10 cellular contexts compared by ENCODE assay signal in genomic region chr9:89442981-89443817, GRCh38. TPM values are rescaled to one million over a fixed set of nuclear protein-coding genes. Genes with fewer than 3 reads are reported as not detected.
DNase-seq lines count a peak whose midpoint lies in the region; ATAC-seq and TF ChIP-seq lines count a peak whose summit lies in the region.
"Had no signal": no experiment of that assay in that cellular context is flagged by ENCODE, and none has a peak within 500 bp of the region (broad histone marks: within the 10 kb centered on the region; RNA-seq: fewer than 3 reads in every experiment).

No MANE protein-coding gene starts in this region.

- H3K27me3 ChIP-seq in HCT116 (ENCODE audit: insufficient read depth, low read length) (no peaks in the 10 kb centered on the region), neural cell (ENCODE audit: insufficient read depth, low read depth, low read length) (no peaks in the 10 kb centered on the region)

- no peak for TF ChIP-seq EP300 in neural cell (conservative IDR thresholded peaks at IDR 0.05; ENCODE audit: poor library complexity, severe bottlenecking)

- H3K27me3 Mint-ChIP-seq in T-helper 17 cell: no peaks in the 10 kb centered on the region

- H3K36me3 Mint-ChIP-seq in T-helper 17 cell (ENCODE audit: low read depth): peaks cover 10% of the 10 kb centered on the region

- POLR2A ChIA-PET in HCT116 (lab: Charles Lee): no interaction called here

- peaks cover 63% of the 10 kb centered on the region for H3K4me1 Mint-ChIP-seq in T-helper 17 cell

- TF ChIP-seq RAD21 in HCT116 (IDR thresholded peaks at IDR 0.05; ENCODE audit: low read depth) (no peak), neural cell (conservative IDR thresholded peaks at IDR 0.05) (no peak)

- H3K4me2 ChIP-seq in HCT116 (ENCODE audit: low read length) (no peak overlapping the region), neural cell (ENCODE audit: low read length) (no peak overlapping the region)

- H3K79me2 ChIP-seq in HCT116 (ENCODE audit: insufficient read depth, low read length): no peaks in the 10 kb centered on the region
- peaks cover 28% of the 10 kb centered on the region for H3K79me2 ChIP-seq in neural cell (replicated peaks; ENCODE audit: insufficient read depth, low read length)

- peaks cover 0 to 11% of the 10 kb centered on the region in 2 experiments; a peak in 1 of 4 replicates for H3K4me1 ChIP-seq in HCT116 (ENCODE audit: control insufficient read depth in 1 of 2, insufficient read depth in 2 of 2, low read length in 2 of 2)

- H4K20me1 ChIP-seq in HCT116 (ENCODE audit: insufficient read depth) (no peaks in the 10 kb centered on the region), neural cell (ENCODE audit: insufficient read depth) (no peaks in the 10 kb centered on the region)

- ATAC-seq in GM18498 (IDR thresholded peaks at IDR 0.05; ENCODE audit: unreplicated experiment) (peak; percentile 33), HCT116 (peak; percentile 30; the same call in 1 of the 2 replicates), T-helper 17 cell (no peak)

- CTCF ChIA-PET in HCT116 (lab: Charles Lee): no interaction called here

- H3K9ac ChIP-seq in HCT116 (ENCODE audit: low read length) (no peak overlapping the region), neural cell (ENCODE audit: low read length) (peak overlapping the region; percentile 57)

- H3K27ac ChIP-seq in HCT116 (ENCODE audit: low read depth, low read length): no peak overlapping the region
- peak overlapping the region; percentile 84 for H3K27ac ChIP-seq in neural cell (ENCODE audit: low read length)
- H3K27ac ChIP-seq: epithelial cell of prostate had no signal

- peak overlapping the region; percentile 98 for H3K27ac Mint-ChIP-seq in T-helper 17 cell

- DNase-seq in HCT116 (ENCODE audit: low read depth, low spot score) (no peak), T-helper 17 cell (no peak), NCI-H2227 treated with DMSO at 0.1 percent for 48 hours (lab: John Stamatoyannopoulos, UW) (no peak), AG08396 (ENCODE audit: low spot score) (no peak), middle frontal gyrus (ENCODE audit: extremely low spot score, low spot score) (no peak)
- no peak for DNase-seq in stimulated activated CD4-positive, alpha-beta T cell treated with anti-CD3 and anti-CD28 coated beads, Interleukin-12 subunit alpha, Interleukin-12 subunit beta, amount 100 ng/mL, for 4 hours
- DNase-seq: T-helper 1 cell had no signal

- no TSS peak for BruUV-seq in HCT116 (replicated peaks; lab: Mats Ljungman, UMichigan)

- H3K4me3 ChIP-seq in HCT116 (replicated peaks in 1 of 2; ENCODE audit: low read depth in 1 of 2, low read length in 2 of 2): no peak overlapping the region
- H3K4me3 ChIP-seq in neural cell (ENCODE audit: low read length): peak overlapping the region; percentile 39

- no peaks in the 10 kb centered on the region for H3K36me3 ChIP-seq in HCT116 (ENCODE audit: control insufficient read depth in 1 of 2, insufficient read depth in 2 of 2, low read length in 2 of 2)
- no peaks in the 10 kb centered on the region for H3K36me3 ChIP-seq in neural cell (ENCODE audit: insufficient read depth, low read length)

- RAD21 ChIA-PET in HCT116 (lab: Charles Lee; ENCODE audit: low non-redundant PET in 1 of 2, low total read pairs in 2 of 2, uncharacterized antibody in 2 of 2, unreplicated experiment in 2 of 2): no interaction called here

- TF ChIP-seq POLR2A in HCT116 (IDR thresholded peaks at IDR 0.05; ENCODE audit: borderline replicate concordance, extremely low read depth, insufficient read depth, insufficient read length): no peak

- H3K4me3 Mint-ChIP-seq in T-helper 17 cell: no peak overlapping the region

- intact Hi-C loops in HCT116 (cut with micrococcal nuclease): no loop called here

- H3K9me2 ChIP-seq in HCT116 (ENCODE audit: insufficient read depth) (no peaks in the 10 kb centered on the region), neural cell (ENCODE audit: insufficient read depth, low read length) (no peaks in the 10 kb centered on the region)

- TF ChIP-seq CTCF in HCT116 (IDR thresholded peaks at IDR 0.05 in 2 of 3, conservative IDR thresholded peaks at IDR 0.05 in 1 of 3; ENCODE audit: borderline replicate concordance in 1 of 3, insufficient read depth in 1 of 3, low read depth in 2 of 3, low read length in 2 of 3) (no peak), neural cell (IDR thresholded peaks at IDR 0.05; ENCODE audit: poor library complexity, severe bottlenecking) (no peak)

- H2AFZ ChIP-seq in HCT116 (ENCODE audit: low read depth, low read length, poor library complexity, severe bottlenecking): no peak overlapping the region
- no peak overlapping the region for H2AFZ ChIP-seq in neural cell (ENCODE audit: low read depth, low read length)

- no peaks in the 10 kb centered on the region for H3K9me3 ChIP-seq in HCT116 (ENCODE audit: control insufficient read depth in 1 of 2, insufficient read depth in 1 of 2, low read depth in 1 of 2, low read length in 2 of 2)
- H3K9me3 ChIP-seq in T-helper 17 cell (ENCODE audit: control insufficient read depth, low read length, poor library complexity, severe bottlenecking): no peaks in the 10 kb centered on the region
- H3K9me3 ChIP-seq in neural cell (ENCODE audit: low read length): no peaks in the 10 kb centered on the region

- H3F3A ChIP-seq in neural cell (ENCODE audit: insufficient read depth, low read length, poor library complexity, severe bottlenecking): no peaks in the 10 kb centered on the region

TF ChIP-seq in HCT116, 20 proteins besides CTCF, POLR2A, EP300 and RAD21:
- no peak for TF ChIP-seq SIN3A (IDR thresholded peaks at IDR 0.05; ENCODE audit: low read depth)
- 0 out of 2 replicates have a peak, but pooled peaks have one; percentile 19 for TF ChIP-seq SP1 (IDR thresholded peaks at IDR 0.05; ENCODE audit: low read depth)
- TF ChIP-seq REST (IDR thresholded peaks at IDR 0.05; ENCODE audit: low read depth): no peak

TF ChIP-seq in neural cell, 6 proteins besides CTCF, POLR2A, EP300 and RAD21:
- no peak for TF ChIP-seq SMC3 (conservative IDR thresholded peaks at IDR 0.05; ENCODE audit: poor library complexity)
- TF ChIP-seq TAF1 (IDR thresholded peaks at IDR 0.05; ENCODE audit: low read depth): no peak
- no peak for TF ChIP-seq EZH2 (IDR thresholded peaks at IDR 0.05; ENCODE audit: borderline replicate concordance, insufficient read depth, low read length, poor library complexity, severe bottlenecking)
- TF ChIP-seq POLR2AphosphoS5 (IDR thresholded peaks at IDR 0.05): no peak
- no peak for TF ChIP-seq MXI1 (conservative IDR thresholded peaks at IDR 0.05; ENCODE audit: poor library complexity, severe bottlenecking)

RNA-seq across cellular contexts. Expression of gene SEMA4D, which starts 54.7 kb away (rescaled TPM):
- total RNA-seq in HCT116 (2021; ENCODE audit: unreplicated experiment) (32.0 TPM), T-helper 17 cell (100 to 1,000 TPM; 250 to 312 TPM)
- polyA plus RNA-seq in HCT116 (2012): 13.8 and 14.3 TPM in 2 replicates
- 34.0 and 40.9 TPM in 2 replicates for polyA plus RNA-seq in neural cell
- 47.5 and 67.0 TPM in 2 replicates for polyA minus RNA-seq in neural cell
